In the genomic region with DNA sequence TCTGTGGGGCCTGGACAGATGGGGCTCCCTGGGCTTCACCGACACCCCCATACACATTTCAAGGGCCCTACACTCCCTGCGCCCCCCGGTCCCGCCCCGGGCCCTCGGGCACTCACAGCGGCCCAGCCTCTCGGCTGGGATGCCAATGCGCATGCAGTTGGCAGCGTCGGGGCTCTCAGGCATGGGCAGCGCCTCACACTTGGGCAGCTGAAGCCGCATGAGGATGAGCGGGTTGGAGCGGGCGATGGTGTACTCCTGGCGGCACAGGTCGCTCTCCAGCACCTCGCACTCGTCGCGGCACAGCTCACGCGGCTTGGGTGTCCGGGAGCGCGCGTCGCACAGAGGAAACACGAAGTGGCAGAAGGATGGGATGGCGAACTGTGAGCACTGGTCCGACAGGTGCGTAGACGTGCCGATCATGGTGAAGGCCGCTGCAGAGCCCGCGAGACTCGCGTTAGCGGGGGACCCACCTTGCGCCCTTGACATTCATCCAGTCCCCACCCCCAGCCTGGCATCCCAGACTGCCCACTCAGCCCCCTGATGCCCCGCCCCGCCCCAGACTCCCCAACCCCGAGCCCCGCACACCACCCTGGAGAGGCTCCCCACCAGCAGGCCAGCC, we compare ENCODE assay signal across 23 cellular contexts.
DNase-seq lines count a peak whose midpoint lies in the region; ATAC-seq, FAIRE-seq and TF ChIP-seq lines count a peak whose summit lies in the region.
"Had no signal": no experiment of that assay in that cellular context is flagged by ENCODE, and none has a peak within 500 bp of the region (broad histone marks: within the 10 kb centered on the region; RNA-seq: fewer than 3 reads in every experiment).

No MANE protein-coding gene starts in this region.

- TF ChIP-seq EP300 in GM12878 (IDR thresholded peaks at IDR 0.05; ENCODE audit: borderline replicate concordance in 1 of 2, control insufficient read depth in 1 of 2, low read depth in 2 of 2, low read length in 2 of 2), result no peak

- FAIRE-seq in GM12878 (lab: Jason Lieb, UNC), result no peak
- FAIRE-seq: D721Med, GM12891, GM18507 had no signal

- no peaks in the 10 kb centered on the region; a peak in 1 of 4 replicates for H3K27me3 ChIP-seq in GM12878 (replicated peaks in 1 of 2; ENCODE audit: control insufficient read depth in 2 of 2, insufficient read depth in 2 of 2, low read length in 1 of 2)
- H3K27me3 ChIP-seq: BE2C; BLaER1 treated with 17β-estradiol and CSF1 and Interleukin-3, amounts not matched to agents 10 nM and 100 nM had no signal

- CTCF ChIA-PET in GM12878 (lab: Yijun Ruan, JAX), result interaction anchor here (1.7 kb wide), 1 partner anchor 818 kb away, joined by 4 read pairs; no protein-coding TSS in a partner anchor
- CTCF ChIA-PET in T-cell (lab: Charles Lee), result interaction anchor here in 1 of 2 donors (1.9 kb wide), 1 partner anchor 818 kb away, joined by 4 read pairs; no protein-coding TSS in a partner anchor

- intact Hi-C loops in activated T-helper 1 cell treated with anti-CD3 and anti-CD28 coated beads, Interleukin-12 subunit alpha, Interleukin-12 subunit beta, Interleukin-2, Interleukin-4 antibody, amounts not matched to agents 30 ng/mL and 10 ng/mL and 1 ng/mL, durations not matched to agents 14 hours and 24 hours and 36 hours (cut with micrococcal nuclease), result no loop called here
- intact Hi-C loops in GM12878 (cut with micrococcal nuclease; ENCODE audit: unreplicated experiment) (no loop called here), sciatic nerve (cut with DNase I) (no loop called here)

- TF ChIP-seq POLR2A in GM12878 (IDR thresholded peaks at IDR 0.05; ENCODE audit: low read depth, low read length), result no peak
- no peak for TF ChIP-seq POLR2A in erythroblast (IDR thresholded peaks at IDR 0.05; ENCODE audit: low read length)

- H3K9me3 ChIP-seq in GM12878 (replicated peaks; ENCODE audit: control insufficient read depth, insufficient read depth, low read length), result no peaks in the 10 kb centered on the region
- H3K9me3 ChIP-seq: BE2C; BLaER1 treated with 17β-estradiol and CSF1 and Interleukin-3, amounts not matched to agents 10 nM and 100 nM had no signal

- H3K9ac ChIP-seq in GM12878 (ENCODE audit: control insufficient read depth, insufficient read depth, low read length), result no peak overlapping the region
- H3K9ac ChIP-seq: BLaER1 treated with 17β-estradiol and CSF1 and Interleukin-3, amounts not matched to agents 10 nM and 100 nM had no signal

- no peaks in the 10 kb centered on the region for H3K4me1 ChIP-seq in GM12878 (ENCODE audit: control insufficient read depth, insufficient read depth, low read length)
- H3K4me1 ChIP-seq: BE2C; BLaER1 treated with 17β-estradiol and CSF1 and Interleukin-3, amounts not matched to agents 10 nM and 100 nM had no signal

- TF ChIP-seq CTCF in GM12878 (IDR thresholded peaks at IDR 0.05 in 2 of 3, conservative IDR thresholded peaks at IDR 0.05 in 1 of 3; ENCODE audit: control insufficient read depth in 2 of 3, extremely low read depth in 1 of 3, insufficient read depth in 1 of 3, low read depth in 3 of 3, low read length in 3 of 3), result no peak

- H3K4me2 ChIP-seq in GM12878 (ENCODE audit: control insufficient read depth, insufficient read depth), result no peak overlapping the region
- H3K4me2 ChIP-seq: BLaER1 treated with 17β-estradiol and CSF1 and Interleukin-3, amounts not matched to agents 10 nM and 100 nM had no signal

- H3K36me3 ChIP-seq in GM12878 (ENCODE audit: control insufficient read depth in 2 of 2, insufficient read depth in 2 of 2, low read length in 1 of 2), result no peaks in the 10 kb centered on the region
- H3K36me3 ChIP-seq: BLaER1 treated with 17β-estradiol and CSF1 and Interleukin-3, amounts not matched to agents 10 nM and 100 nM had no signal

- H3K27ac ChIP-seq in GM12878 (ENCODE audit: control insufficient read depth, insufficient read depth), result no peak overlapping the region
- H3K27ac ChIP-seq: BLaER1 treated with 17β-estradiol and CSF1 and Interleukin-3, amounts not matched to agents 10 nM and 100 nM had no signal

- H3K79me2 ChIP-seq in GM12878 (ENCODE audit: control insufficient read depth, insufficient read depth, low read length), result no peaks in the 10 kb centered on the region

- no peaks in the 10 kb centered on the region for H3K9me3 Mint-ChIP-seq in activated T-helper 1 cell treated with anti-CD3 and anti-CD28 coated beads, Interleukin-12 subunit alpha, Interleukin-12 subunit beta, Interleukin-2, Interleukin-4 antibody, amounts not matched to agents 30 ng/mL and 10 ng/mL and 1 ng/mL, durations not matched to agents 14 hours and 24 hours and 36 hours
- no peaks in the 10 kb centered on the region for H3K9me3 Mint-ChIP-seq in T-cell
- H3K9me3 Mint-ChIP-seq: CD14-positive monocyte; CD4-positive, alpha-beta T cell; CD8-positive, alpha-beta memory T cell had no signal

- SMC1A ChIA-PET in GM12878 (lab: Charles Lee; ENCODE audit: uncharacterized antibody, unreplicated experiment), result no interaction called here

- RAD21 ChIA-PET in GM12878 (lab: Charles Lee; ENCODE audit: unreplicated experiment), result no interaction called here

- H3K36me3 Mint-ChIP-seq in activated T-helper 1 cell treated with anti-CD3 and anti-CD28 coated beads, Interleukin-12 subunit alpha, Interleukin-12 subunit beta, Interleukin-2, Interleukin-4 antibody, amounts not matched to agents 30 ng/mL and 10 ng/mL and 1 ng/mL, durations not matched to agents 14 hours and 24 hours and 36 hours (ENCODE audit: low read depth), result no peaks in the 10 kb centered on the region
- no peaks in the 10 kb centered on the region for H3K36me3 Mint-ChIP-seq in T-cell
- H3K36me3 Mint-ChIP-seq: CD14-positive monocyte; CD8-positive, alpha-beta memory T cell had no signal

- no peaks in the 10 kb centered on the region for H4K20me1 ChIP-seq in GM12878 (ENCODE audit: control insufficient read depth, insufficient read depth)
- H4K20me1 ChIP-seq: BLaER1 treated with 17β-estradiol and CSF1 and Interleukin-3, amounts not matched to agents 10 nM and 100 nM had no signal

- ATAC-seq in GM12878 (no peak), sciatic nerve (no peak), HG02884 (IDR thresholded peaks at IDR 0.05; ENCODE audit: unreplicated experiment) (no peak), T-cell (replicated peaks in 1 of 4) (no peak)

- H3K27me3 Mint-ChIP-seq in activated T-helper 1 cell treated with anti-CD3 and anti-CD28 coated beads, Interleukin-12 subunit alpha, Interleukin-12 subunit beta, Interleukin-2, Interleukin-4 antibody, amounts not matched to agents 30 ng/mL and 10 ng/mL and 1 ng/mL, durations not matched to agents 14 hours and 24 hours and 36 hours (ENCODE audit: insufficient read depth), result peaks cover 2% of the 10 kb centered on the region
- peaks cover 20 to 22% of the 10 kb centered on the region in 2 donors for H3K27me3 Mint-ChIP-seq in T-cell

- H3K27ac Mint-ChIP-seq in activated T-helper 1 cell treated with anti-CD3 and anti-CD28 coated beads, Interleukin-12 subunit alpha, Interleukin-12 subunit beta, Interleukin-2, Interleukin-4 antibody, amounts not matched to agents 30 ng/mL and 10 ng/mL and 1 ng/mL, durations not matched to agents 14 hours and 24 hours and 36 hours, result peak overlapping the region; percentile 52
- H3K27ac Mint-ChIP-seq in T-cell, result no peak overlapping the region
- H3K27ac Mint-ChIP-seq: CD14-positive monocyte; CD4-positive, alpha-beta T cell had no signal

- in situ Hi-C loops in GM12878 (cut with MboI), result loop anchor here (5.0 kb wide), 1 partner anchor 821 kb away; no protein-coding TSS in a partner anchor

- no TSS peak for BruUV-seq in GM12878 (replicated peaks; lab: Mats Ljungman, UMichigan)

- no peak overlapping the region for H3K4me3 Mint-ChIP-seq in activated T-helper 1 cell treated with anti-CD3 and anti-CD28 coated beads, Interleukin-12 subunit alpha, Interleukin-12 subunit beta, Interleukin-2, Interleukin-4 antibody, amounts not matched to agents 30 ng/mL and 10 ng/mL and 1 ng/mL, durations not matched to agents 14 hours and 24 hours and 36 hours
- no peak overlapping the region for H3K4me3 Mint-ChIP-seq in T-cell
- H3K4me3 Mint-ChIP-seq: CD14-positive monocyte; CD4-positive, alpha-beta T cell; CD8-positive, alpha-beta memory T cell had no signal

- POLR2A ChIA-PET in GM12878 (lab: Charles Lee), result no interaction called here
- POLR2A ChIA-PET in T-cell (lab: Charles Lee), result no interaction called here

- no peak overlapping the region for H2AFZ ChIP-seq in GM12878 (ENCODE audit: control insufficient read depth, low read depth, low read length)

- no peak for DNase-seq in activated T-helper 1 cell treated with anti-CD3 and anti-CD28 coated beads, Interleukin-12 subunit alpha, Interleukin-12 subunit beta, Interleukin-2, Interleukin-4 antibody, amounts not matched to agents 30 ng/mL and 10 ng/mL and 1 ng/mL, durations not matched to agents 14 hours and 24 hours and 36 hours (ENCODE audit: low spot score)
- DNase-seq in GM12878 (ENCODE audit: low read depth, low spot score) (no peak), mesenteric fat pad (ENCODE audit: low spot score) (peak; percentile 87), sciatic nerve (ENCODE audit: low spot score) (peak; percentile 47), AG08395 (ENCODE audit: low spot score) (no peak), erythroblast (lab: John Stamatoyannopoulos, UW) (no peak), T-cell (no peak)
- DNase-seq: BE2C; CD4-positive, alpha-beta T cell; CD8-positive, alpha-beta memory T cell; DMS 273 treated with DMSO at 0.1 percent for 48 hours; DMS79; EL; GDM1; GOT3; H7; HCEC 1CT had no signal

- H3K4me1 Mint-ChIP-seq in activated T-helper 1 cell treated with anti-CD3 and anti-CD28 coated beads, Interleukin-12 subunit alpha, Interleukin-12 subunit beta, Interleukin-2, Interleukin-4 antibody, amounts not matched to agents 30 ng/mL and 10 ng/mL and 1 ng/mL, durations not matched to agents 14 hours and 24 hours and 36 hours (ENCODE audit: low read depth), result peaks cover 8% of the 10 kb centered on the region
- H3K4me1 Mint-ChIP-seq in T-cell, result no peaks in the 10 kb centered on the region
- H3K4me1 Mint-ChIP-seq: CD14-positive monocyte; CD8-positive, alpha-beta memory T cell had no signal

- TF ChIP-seq RAD21 in GM12878 (IDR thresholded peaks at IDR 0.05; ENCODE audit: insufficient read depth, low read depth, low read length), result no peak

- H3K4me3 ChIP-seq in GM12878, result no peak overlapping the region
- H3K4me3 ChIP-seq: BLaER1 treated with 17β-estradiol and CSF1 and Interleukin-3, amounts not matched to agents 10 nM and 100 nM had no signal

- WGBS in GM12878 (ENCODE audit: insufficient coverage, insufficient replicate concordance, low lambda C conversion rate, missing lambda C conversion rate), result 92% methylated on average over 35 of the region's 46 CpGs

TF ChIP-seq in GM12878, 131 proteins besides CTCF, POLR2A, EP300 and RAD21:
- TF ChIP-seq SRF (IDR thresholded peaks at IDR 0.05; ENCODE audit: low read depth in 2 of 2, low read length in 2 of 2), result no peak
- 0 out of 2 replicates have a peak, but pooled peaks have one; percentile 49 for TF ChIP-seq TCF3 (IDR thresholded peaks at IDR 0.05; ENCODE audit: borderline replicate concordance, insufficient read depth, low read depth, low read length)

Comparison
In these comparisons a context has a peak if more than half of its experiments do, and no peak if none do; other contexts are left out.
1. DNase-seq: peak in mesenteric fat pad (single experiment) and sciatic nerve (single experiment); none in activated T-helper 1 cell treated with anti-CD3 and anti-CD28 coated beads, Interleukin-12 subunit alpha, Interleukin-12 subunit beta, Interleukin-2, Interleukin-4 antibody, amounts not matched to agents 30 ng/mL and 10 ng/mL and 1 ng/mL, durations not matched to agents 14 hours and 24 hours and 36 hours (single experiment), GM12878 (single experiment), AG08395 (single experiment), erythroblast (0 of 2) and T-cell (0 of 34).